In the genomic region with DNA sequence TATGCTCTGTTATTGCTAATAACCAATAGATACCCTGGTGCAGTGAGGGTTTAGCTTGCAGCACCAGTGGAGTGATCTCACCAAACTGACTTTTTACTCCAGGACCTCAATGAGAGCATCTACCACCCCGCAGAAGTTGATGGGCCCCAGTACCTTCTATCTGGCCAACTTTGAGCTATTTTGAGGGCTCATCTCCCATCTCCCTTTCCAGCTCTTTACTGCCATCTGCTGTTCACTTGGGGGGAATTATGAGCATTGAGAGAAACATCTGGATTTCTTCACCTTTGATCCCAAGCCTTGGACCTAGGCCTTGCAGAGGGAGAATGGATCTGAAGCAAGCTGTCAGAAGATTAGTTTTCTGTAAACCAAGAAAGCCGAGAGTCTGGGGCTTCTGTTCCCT, we compare ENCODE assay signal across 7 cellular contexts.
DNase-seq lines count a peak whose midpoint lies in the region; ATAC-seq and TF ChIP-seq lines count a peak whose summit lies in the region.

No MANE protein-coding gene starts in this region.

- DNase-seq in DND-41 (peak; percentile 39), GM19240 (ENCODE audit: insufficient read length, low spot score) (peak; percentile 28), T-cell (peak in 13 of 34 experiments; percentile 0 to 27 (median 10)), mesothelial cell of epicardium (ENCODE audit: low spot score in 2 of 2, unreplicated experiment in 2 of 2) (no peak)
- DNase-seq in Jurkat, Clone E6-1 (ENCODE audit: low read depth, low spot score): peak; percentile 19
- DNase-seq in effector CD4-positive, alpha-beta T cell: peak; percentile 12

- no peaks in the 10 kb centered on the region for H3K27me3 ChIP-seq in DND-41 (ENCODE audit: insufficient read depth, low read length, poor library complexity)

- ATAC-seq in DND-41 (ENCODE audit: insufficient read depth, low read depth) (peak; percentile 83), T-cell (replicated peaks in 1 of 4) (peak in 3 of 4 experiments; percentile 41 to 60 (median 58)), HG03521 (IDR thresholded peaks at IDR 0.05; ENCODE audit: unreplicated experiment) (no peak)

- no peaks in the 10 kb centered on the region for H4K20me1 ChIP-seq in DND-41 (ENCODE audit: insufficient read depth, low read length)

- H3K27ac ChIP-seq in DND-41 (ENCODE audit: low read length): no peak overlapping the region

- peaks cover 3% of the 10 kb centered on the region; the same call in 1 of the 2 replicates for H3K36me3 ChIP-seq in DND-41 (ENCODE audit: insufficient read depth, low read length)

- H3K4me1 Mint-ChIP-seq in T-cell: peaks cover 0 to 11% (median 3%) of the 10 kb centered on the region in 3 donors
- no peaks in the 10 kb centered on the region for H3K4me1 Mint-ChIP-seq in mesothelial cell of epicardium

- peaks cover 19% of the 10 kb centered on the region for H3K36me3 Mint-ChIP-seq in T-cell
- peaks cover 1% of the 10 kb centered on the region for H3K36me3 Mint-ChIP-seq in mesothelial cell of epicardium

- H3K27ac Mint-ChIP-seq in T-cell (no peak overlapping the region), mesothelial cell of epicardium (no peak overlapping the region)

- H3K27me3 Mint-ChIP-seq in T-cell: peaks cover 0 to 7% of the 10 kb centered on the region in 2 donors
- H3K27me3 Mint-ChIP-seq in mesothelial cell of epicardium (ENCODE audit: low read depth): no peaks in the 10 kb centered on the region

- POLR2A ChIA-PET in T-cell (lab: Charles Lee): no interaction called here

- H3K9me3 Mint-ChIP-seq in T-cell (no peaks in the 10 kb centered on the region), mesothelial cell of epicardium (no peaks in the 10 kb centered on the region)

- no peak overlapping the region for H3K4me2 ChIP-seq in DND-41 (ENCODE audit: insufficient read depth, low read length)

- no peaks in the 10 kb centered on the region for H3K9me3 ChIP-seq in DND-41 (ENCODE audit: insufficient read depth, low read length, severe bottlenecking)

- no peak overlapping the region for H3K4me3 ChIP-seq in DND-41 (ENCODE audit: low read depth in 1 of 2, low read length in 2 of 2)
- H3K4me3 ChIP-seq in Jurkat, Clone E6-1 (ENCODE audit: low read length): no peak overlapping the region

- H2AFZ ChIP-seq in DND-41 (ENCODE audit: low read depth, low read length): no peak overlapping the region

- H3K4me3 Mint-ChIP-seq in T-cell (no peak overlapping the region), mesothelial cell of epicardium (no peak overlapping the region)

- no peaks in the 10 kb centered on the region for H3K4me1 ChIP-seq in DND-41 (ENCODE audit: insufficient read depth, low read length)

- peak; percentile 70 for TF ChIP-seq CTCF in DND-41 (IDR thresholded peaks at IDR 0.05; ENCODE audit: borderline replicate concordance, extremely low read depth, low read length, poor library complexity, severe bottlenecking)
- peak; percentile 55 for TF ChIP-seq CTCF in mesothelial cell of epicardium (IDR thresholded peaks at IDR 0.05; ENCODE audit: unreplicated experiment)

- no peak overlapping the region for H3K9ac ChIP-seq in DND-41 (ENCODE audit: low read depth, low read length)

- CTCF ChIA-PET in T-cell (lab: Charles Lee): interaction anchor here (0.5 to 6.0 kb wide), 39 partner anchors 9 to 952 kb away, joined by 3 to 64 read pairs (median 4); no protein-coding TSS in a partner anchor

- no peaks in the 10 kb centered on the region for H3K79me2 ChIP-seq in DND-41 (ENCODE audit: insufficient read depth, low read length)

Comparison
In these comparisons a context has a peak if more than half of its experiments do, and no peak if none do; other contexts are left out.
1. DNase-seq: peak in DND-41 (single experiment), GM19240 (single experiment), Jurkat, Clone E6-1 (single experiment) and effector CD4-positive, alpha-beta T cell (single experiment); none in mesothelial cell of epicardium (0 of 2).